ENCODE assay signal across 19 cellular contexts in the genomic region with DNA sequence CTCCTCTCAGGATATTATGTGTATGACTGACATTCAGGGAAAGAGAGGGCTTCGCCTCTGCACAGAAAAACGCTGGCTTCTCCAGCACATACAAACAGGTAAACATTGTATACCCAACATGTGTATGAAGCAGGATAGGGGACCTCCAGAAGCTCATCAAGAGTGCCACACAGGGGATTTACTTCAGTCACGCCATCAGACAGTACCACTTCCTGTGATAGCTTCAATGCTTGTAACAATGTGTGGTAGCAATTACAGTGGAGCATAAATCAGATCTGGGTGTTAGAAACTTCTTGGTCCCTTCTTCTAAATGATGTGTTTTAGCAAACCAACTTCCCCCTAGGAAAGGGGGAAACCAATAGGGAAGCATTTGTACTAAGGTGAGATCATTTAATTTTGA.
DNase-seq lines count a peak whose midpoint lies in the region; ATAC-seq and TF ChIP-seq lines count a peak whose summit lies in the region.
"Had no signal": no experiment of that assay in that cellular context is flagged by ENCODE, and none has a peak within 500 bp of the region (broad histone marks: within the 10 kb centered on the region; RNA-seq: fewer than 3 reads in every experiment).

No MANE protein-coding gene starts in this region.

- peaks cover 62% of the 10 kb centered on the region for H3K4me1 Mint-ChIP-seq in endothelial cell (ENCODE audit: unreplicated experiment)
- H3K4me1 Mint-ChIP-seq: B cell, naive B cell had no signal

- H3K27me3 Mint-ChIP-seq in endothelial cell (ENCODE audit: unreplicated experiment): no peaks in the 10 kb centered on the region
- H3K27me3 Mint-ChIP-seq: activated naive CD4-positive, alpha-beta T cell treated with anti-CD3 and anti-CD28 coated beads, Interleukin-2, amount 10 ng/mL, durations not matched to agents 7 days and 5 days had no signal

- H3K27ac Mint-ChIP-seq in endothelial cell (ENCODE audit: unreplicated experiment): peak overlapping the region; percentile 39
- H3K27ac Mint-ChIP-seq: activated naive CD4-positive, alpha-beta T cell treated with anti-CD3 and anti-CD28 coated beads, Interleukin-2, amount 10 ng/mL, durations not matched to agents 7 days and 5 days; B cell; naive B cell had no signal

- H3K36me3 Mint-ChIP-seq in endothelial cell (ENCODE audit: low read depth, unreplicated experiment): no peaks in the 10 kb centered on the region
- H3K36me3 Mint-ChIP-seq: activated naive CD4-positive, alpha-beta T cell treated with anti-CD3 and anti-CD28 coated beads, Interleukin-2, amount 10 ng/mL, durations not matched to agents 7 days and 5 days; naive B cell had no signal

- no peaks in the 10 kb centered on the region for H3K9me3 Mint-ChIP-seq in endothelial cell (ENCODE audit: unreplicated experiment)
- H3K9me3 Mint-ChIP-seq: activated naive CD4-positive, alpha-beta T cell treated with anti-CD3 and anti-CD28 coated beads, Interleukin-2, amount 10 ng/mL, durations not matched to agents 7 days and 5 days; naive B cell had no signal

- no peak for TF ChIP-seq CTCF in endothelial cell (IDR thresholded peaks at IDR 0.05; ENCODE audit: unreplicated experiment)

- DNase-seq in endothelial cell (ENCODE audit: low spot score) (no peak), amygdala (lab: John Stamatoyannopoulos, UW) (no peak), HT-29 (ENCODE audit: low spot score) (no peak), left colon (no peak)
- DNase-seq: activated naive CD4-positive, alpha-beta T cell treated with anti-CD3 and anti-CD28 coated beads, Interleukin-2, amount 10 ng/mL, durations not matched to agents 7 days and 5 days; cerebellar nuclear complex; glutamatergic neuron; left cardiac atrium; naive B cell; NCI-H1694 treated with DMSO at 0.1 percent for 48 hours; NCI-H524; right cardiac atrium; RPMI8226; stimulated activated naive CD4-positive, alpha-beta T cell treated with Interleukin-2 at 50 U/mL for 16 hours had no signal

- intact Hi-C loops in left colon (cut with DNase I, micrococcal nuclease): no loop called here

- ATAC-seq in GM18498 (IDR thresholded peaks at IDR 0.05; ENCODE audit: unreplicated experiment) (peak; percentile 74), GM19395 (IDR thresholded peaks at IDR 0.05; ENCODE audit: unreplicated experiment) (peak; percentile 57), HG03378 (IDR thresholded peaks at IDR 0.05; ENCODE audit: unreplicated experiment) (peak; percentile 77), HG03280 (IDR thresholded peaks at IDR 0.05; ENCODE audit: unreplicated experiment) (no peak), left colon (no peak)

- no peak overlapping the region for H3K4me3 Mint-ChIP-seq in endothelial cell (ENCODE audit: unreplicated experiment)
- H3K4me3 Mint-ChIP-seq: activated naive CD4-positive, alpha-beta T cell treated with anti-CD3 and anti-CD28 coated beads, Interleukin-2, amount 10 ng/mL, durations not matched to agents 7 days and 5 days; B cell; naive B cell had no signal

Comparison
In these comparisons a context has a peak if more than half of its experiments do, and no peak if none do; other contexts are left out.
1. ATAC-seq: peak in GM18498 (single experiment), GM19395 (single experiment) and HG03378 (single experiment); none in HG03280 (single experiment) and left colon (single experiment).